19 cellular contexts compared by ENCODE assay signal in genomic region chr9:109478204-109478563, GRCh38.
DNase-seq lines count a peak whose midpoint lies in the region; ATAC-seq and TF ChIP-seq lines count a peak whose summit lies in the region.
"Had no signal": no experiment of that assay in that cellular context is flagged by ENCODE, and none has a peak within 500 bp of the region (broad histone marks: within the 10 kb centered on the region; RNA-seq: fewer than 3 reads in every experiment).

No MANE protein-coding gene starts in this region.

- no peaks in the 10 kb centered on the region for H3K4me1 Mint-ChIP-seq in effector memory CD8-positive, alpha-beta T cell (ENCODE audit: low read depth in 2 of 2)
- H3K4me1 Mint-ChIP-seq: stimulated activated memory B cell treated with anti-CD40 and anti-IgM and Interleukin-4, amounts not matched to agents 10 μg/mL and 1 μg/mL and 100 μg/mL, for 72 hours had no signal

- no peaks in the 10 kb centered on the region for H3K9me3 ChIP-seq in duodenal mucosa (ENCODE audit: control insufficient read depth in 1 of 2, low read length in 2 of 2)
- H3K9me3 ChIP-seq in mucosa of stomach (ENCODE audit: control insufficient read depth, low read length), result no peaks in the 10 kb centered on the region
- no peaks in the 10 kb centered on the region for H3K9me3 ChIP-seq in tibial artery
- H3K9me3 ChIP-seq: BE2C, right atrium auricular region had no signal

- no peak for ATAC-seq in HG02884 (IDR thresholded peaks at IDR 0.05; ENCODE audit: unreplicated experiment)
- no peak for ATAC-seq in effector memory CD8-positive, alpha-beta T cell (replicated peaks)
- ATAC-seq: T-cell had no signal

- no peaks in the 10 kb centered on the region for H3K36me3 ChIP-seq in duodenal mucosa (ENCODE audit: control insufficient read depth in 1 of 2, insufficient read depth in 2 of 2, low read length in 2 of 2)
- H3K36me3 ChIP-seq in mucosa of stomach (ENCODE audit: control insufficient read depth, insufficient read depth, low read length), result no peaks in the 10 kb centered on the region
- peaks cover 0 to 4% (median 0%) of the 10 kb centered on the region in 3 donors for H3K36me3 ChIP-seq in tibial artery
- H3K36me3 ChIP-seq: BE2C, right atrium auricular region had no signal

- no peaks in the 10 kb centered on the region for H3K36me3 Mint-ChIP-seq in effector memory CD8-positive, alpha-beta T cell (ENCODE audit: insufficient read depth)
- H3K36me3 Mint-ChIP-seq: stimulated activated memory B cell treated with anti-CD40 and anti-IgM and Interleukin-4, amounts not matched to agents 10 μg/mL and 1 μg/mL and 100 μg/mL, for 72 hours; T-cell had no signal

- H3K9me3 Mint-ChIP-seq in effector memory CD8-positive, alpha-beta T cell, result no peaks in the 10 kb centered on the region
- H3K9me3 Mint-ChIP-seq: stimulated activated memory B cell treated with anti-CD40 and anti-IgM and Interleukin-4, amounts not matched to agents 10 μg/mL and 1 μg/mL and 100 μg/mL, for 72 hours; T-cell had no signal

- DNase-seq in SW480 (ENCODE audit: low spot score) (peak; percentile 60), tibial artery (no peak), midbrain (lab: John Stamatoyannopoulos, UW) (no peak), hepatic stellate cell (ENCODE audit: low spot score) (no peak)
- DNase-seq in effector memory CD8-positive, alpha-beta T cell, result no peak
- DNase-seq: activated naive CD4-positive, alpha-beta T cell treated with Interleukin-2 at 50 U/mL for 16 hours; BE2C; H7; hypothalamus; NCI-H1436; NCI-H2171; SHP77; T-cell; trophoblast cell had no signal

- H3K4me1 ChIP-seq in duodenal mucosa (ENCODE audit: control insufficient read depth in 1 of 2, insufficient read depth in 2 of 2, low read length in 2 of 2) (peaks cover 29% of the 10 kb centered on the region in 2 donors), mucosa of stomach (ENCODE audit: control insufficient read depth, insufficient read depth, low read length) (peaks cover 42% of the 10 kb centered on the region), tibial artery (peaks cover 0 to 71% (median 42%) of the 10 kb centered on the region in 4 donors)
- H3K4me1 ChIP-seq: BE2C had no signal

- H3K9ac ChIP-seq in duodenal mucosa (ENCODE audit: low read depth in 1 of 2, low read length in 2 of 2) (peak overlapping the region; percentile 35 to 45), mucosa of stomach (ENCODE audit: low read length) (peak overlapping the region; percentile 54)

- H3K4me3 ChIP-seq in duodenal mucosa (ENCODE audit: low read depth in 1 of 2, low read length in 2 of 2) (peak overlapping the region in 1 of 2 donors; percentile 52), mucosa of stomach (ENCODE audit: low read length) (no peak overlapping the region), tibial artery (no peak overlapping the region)
- H3K4me3 ChIP-seq: right atrium auricular region had no signal

- intact Hi-C loops in tibial artery (cut with DNase I; ENCODE audit: low total_unique reads), result no loop called here

- no peak overlapping the region for H3K27ac Mint-ChIP-seq in effector memory CD8-positive, alpha-beta T cell
- H3K27ac Mint-ChIP-seq: stimulated activated memory B cell treated with anti-CD40 and anti-IgM and Interleukin-4, amounts not matched to agents 10 μg/mL and 1 μg/mL and 100 μg/mL, for 72 hours; T-cell had no signal

- H3K4me3 Mint-ChIP-seq in effector memory CD8-positive, alpha-beta T cell, result no peak overlapping the region
- H3K4me3 Mint-ChIP-seq: stimulated activated memory B cell treated with anti-CD40 and anti-IgM and Interleukin-4, amounts not matched to agents 10 μg/mL and 1 μg/mL and 100 μg/mL, for 72 hours; T-cell had no signal

- H3K27me3 Mint-ChIP-seq in effector memory CD8-positive, alpha-beta T cell, result peaks cover 10 to 25% of the 10 kb centered on the region in 2 donors

- H3K27me3 ChIP-seq in duodenal mucosa (ENCODE audit: control insufficient read depth in 1 of 2, insufficient read depth in 2 of 2, low read length in 2 of 2) (no peaks in the 10 kb centered on the region), mucosa of stomach (ENCODE audit: control insufficient read depth, insufficient read depth, low read length) (no peaks in the 10 kb centered on the region), tibial artery (no peaks in the 10 kb centered on the region)
- H3K27me3 ChIP-seq: BE2C, right atrium auricular region had no signal

- H3K27ac ChIP-seq in duodenal mucosa (ENCODE audit: low read depth, low read length) (peak overlapping the region; percentile 84), tibial artery (peak overlapping the region; percentile 76 to 81)

- TF ChIP-seq CTCF in tibial artery (IDR thresholded peaks at IDR 0.05), result no peak
